In genomic region chr17:15683824-15684478, GRCh38 we compare ENCODE assay signal across 8 cellular contexts. TPM values are rescaled to one million over a fixed set of nuclear protein-coding genes. Genes with fewer than 3 reads are reported as not detected.
DNase-seq lines count a peak whose midpoint lies in the region; ATAC-seq and TF ChIP-seq lines count a peak whose summit lies in the region.
"Not testable (repeated sequence)": the region's sequence is repeated elsewhere in the genome, so short reads cannot be mapped to it uniquely, and the experiment has no call there.

TSS of gene TRIM16 (minus strand) at chr17:15684311. CDS start at chr17:15651609, 32,702 bp downstream.

- peak; percentile 37; the same call in 1 of the 2 replicates for TF ChIP-seq CTCF in PC-9 (conservative IDR thresholded peaks at IDR 0.05)
- peak; percentile 28 for TF ChIP-seq CTCF in epithelial cell of proximal tubule (conservative IDR thresholded peaks at IDR 0.05; ENCODE audit: low read depth, low read length)

- H3K79me2 ChIP-seq in PC-9 (ENCODE audit: low read depth): not testable (repeated sequence)

- H3K27ac ChIP-seq in PC-9: 0 out of 2 replicates have a peak within 1 kb of the TSS, but pooled peaks have one; percentile 6

- DNase-seq in COLO829 (ENCODE audit: low spot score): peak; percentile 22
- peak in 64 of 76 experiments; percentile 4 to 72 (median 48) for DNase-seq in HUDEP-2 (lab: John Stamatoyannopoulos, UW; ENCODE audit: unreplicated experiment in 76 of 76)
- DNase-seq in PC-9: peak in 1 of 2 experiments; percentile 71
- DNase-seq in activated T-cell treated with anti-CD3 and anti-CD28 coated beads for 48 hours (ENCODE audit: low read depth): peak; percentile 67
- peak; percentile 4 for DNase-seq in epithelial cell of proximal tubule (ENCODE audit: low read depth)
- DNase-seq in stimulated activated CD8-positive, alpha-beta memory T cell treated with anti-CD3 and anti-CD28 coated beads, Interleukin-15, amount 100 ng/mL, for 4 hours (ENCODE audit: low read depth in 2 of 2): peak; percentile 58 to 62

- not testable (repeated sequence) for H3K27me3 ChIP-seq in PC-9 (ENCODE audit: insufficient read depth, low read depth); mononuclear cell (ENCODE audit: insufficient read depth, low read length)

- H3K36me3 ChIP-seq in PC-9 (ENCODE audit: low read depth): not testable (repeated sequence)

- H3K9me2 ChIP-seq in PC-9 (ENCODE audit: insufficient read depth): not testable (repeated sequence)

- H4K20me1 ChIP-seq in PC-9 (ENCODE audit: insufficient read depth): not testable (repeated sequence)

- POLR2A ChIA-PET in PC-9 (lab: Charles Lee; ENCODE audit: unreplicated experiment): interaction anchor here (0.7 kb wide), 1 partner anchor 9 kb away, joined by 3 read pairs; no protein-coding TSS in a partner anchor

- H3K4me3 ChIP-seq in PC-9 (peak within 1 kb of the TSS; percentile 75), epithelial cell of proximal tubule (ENCODE audit: low read depth, low read length) (peak within 1 kb of the TSS; percentile 57), mononuclear cell (ENCODE audit: low read length) (peak within 1 kb of the TSS; percentile 57)

- intact Hi-C loops in PC-9 (cut with micrococcal nuclease; ENCODE audit: unreplicated experiment): not testable (repeated sequence)

- peak within 1 kb of the TSS; percentile 84 for H2AFZ ChIP-seq in PC-9

- not testable (repeated sequence) for H3K9me3 ChIP-seq in PC-9 (ENCODE audit: insufficient read depth, low read depth); mononuclear cell (ENCODE audit: low read depth, low read length)

- TSS peak; percentile 74 for BruUV-seq in PC-9 (replicated peaks; lab: Mats Ljungman, UMichigan)

- not testable (repeated sequence) for H3F3A ChIP-seq in PC-9 (ENCODE audit: insufficient read depth, low read depth)

- peak; percentile 88 for ATAC-seq in GM21515 (IDR thresholded peaks at IDR 0.05; ENCODE audit: unreplicated experiment)

- peak within 1 kb of the TSS; percentile 82 for H3K4me2 ChIP-seq in PC-9

- CTCF ChIA-PET in PC-9 (lab: Charles Lee): not testable (repeated sequence)

- H3K4me1 ChIP-seq in PC-9 (replicated peaks; ENCODE audit: insufficient read depth); mononuclear cell (ENCODE audit: insufficient read depth, low read length): not testable (repeated sequence)

RNA-seq across cellular contexts. Expression of gene TRIM16, which starts in this region (rescaled TPM):
- 213 and 243 TPM in 2 replicates for total RNA-seq in PC-9 (2021)
- total RNA-seq in epithelial cell of proximal tubule: 25.0 and 36.5 TPM in 2 replicates
- total RNA-seq in mononuclear cell: 5.5 TPM
